Comparison of ENCODE assay signal across 13 cellular contexts in genomic region chr1:167083066-167083682, GRCh38. TPM values are rescaled to one million over a fixed set of nuclear protein-coding genes. Genes with fewer than 3 reads are reported as not detected.
A peak's percentile ranks its signal among the peaks of the same experiment; 100 is the strongest.
DNase-seq lines count a peak whose midpoint lies in the region; ATAC-seq, FAIRE-seq and TF ChIP-seq lines count a peak whose summit lies in the region.
"Had no signal": no experiment of that assay in that cellular context is flagged by ENCODE, and none has a peak within 500 bp of the region (broad histone marks: within the 10 kb centered on the region; RNA-seq: fewer than 3 reads in every experiment).

No MANE protein-coding gene starts in this region.

- no peaks in the 10 kb centered on the region for H3F3A ChIP-seq in SK-N-SH (replicated peaks; ENCODE audit: insufficient read depth)

- H3K4me2 ChIP-seq in SK-N-SH: no peak overlapping the region

- intact Hi-C loops in heart left ventricle (cut with DNase I): no loop called here

- no peaks in the 10 kb centered on the region for H3K9me2 ChIP-seq in SK-N-SH

- H3K4me3 ChIP-seq in SK-N-SH (ENCODE audit: low read depth in 2 of 2, low read length in 1 of 2) (no peak overlapping the region), heart left ventricle (no peak overlapping the region), small intestine (ENCODE audit: low read depth in 1 of 2, low read length in 2 of 2) (no peak overlapping the region)
- H3K4me3 ChIP-seq: prostate gland had no signal

- H3K79me2 ChIP-seq in SK-N-SH (ENCODE audit: insufficient read depth): no peaks in the 10 kb centered on the region

- no peaks in the 10 kb centered on the region; the same call in 1 of the 2 replicates for H3K27me3 ChIP-seq in SK-N-SH (ENCODE audit: insufficient read depth)
- H3K27me3 ChIP-seq in heart left ventricle: no peaks in the 10 kb centered on the region
- no peaks in the 10 kb centered on the region for H3K27me3 ChIP-seq in small intestine (ENCODE audit: control insufficient read depth in 2 of 2, insufficient read depth in 2 of 2, low read length in 2 of 2)

- no peak for TF ChIP-seq POLR2A in heart left ventricle (IDR thresholded peaks at IDR 0.05)

- DNase-seq in SK-N-SH (peak; percentile 55), NCI-H2171 treated with DMSO at 0.1 percent for 48 hours (lab: John Stamatoyannopoulos, UW) (peak; percentile 78), heart left ventricle (peak in 4 of 5 donors; percentile 47 to 63 (median 56)), small intestine (peak; percentile 84)
- DNase-seq: activated CD8-positive, alpha-beta T cell treated with anti-CD3 and anti-CD28 coated beads, Interleukin-2, amount 10 ng/mL, durations not matched to agents 7 days and 5 days; activated naive CD8-positive, alpha-beta T cell treated with anti-CD3 and anti-CD28 coated beads, Interleukin-2, amount 50 U/mL, for 24 hours had no signal

- H4K20me1 ChIP-seq in SK-N-SH (ENCODE audit: insufficient read depth): no peaks in the 10 kb centered on the region

- TF ChIP-seq RAD21 in SK-N-SH (IDR thresholded peaks at IDR 0.05; ENCODE audit: low read length): no peak

- CTCF ChIA-PET in SK-N-SH (lab: Yijun Ruan, JAX): interaction anchor here (1.1 to 2.0 kb wide), 5 partner anchors 9 to 457 kb away, joined by 3 to 7 read pairs (median 5); no protein-coding TSS in a partner anchor

- H3K36me3 ChIP-seq in SK-N-SH (replicated peaks in 1 of 2; ENCODE audit: control insufficient read depth in 1 of 2, insufficient read depth in 2 of 2, low read length in 1 of 2) (no peaks in the 10 kb centered on the region), heart left ventricle (no peaks in the 10 kb centered on the region), small intestine (ENCODE audit: control insufficient read depth in 2 of 2, insufficient read depth in 2 of 2, low read length in 2 of 2) (no peaks in the 10 kb centered on the region)
- H3K36me3 ChIP-seq: prostate gland, WERI-Rb-1 had no signal

- no peak overlapping the region for H3K27ac ChIP-seq in SK-N-SH (ENCODE audit: low read depth in 2 of 2, low read length in 1 of 2)
- H3K27ac ChIP-seq in heart left ventricle: peak overlapping the region in 6 of 12 donors; percentile 17 to 65 (median 48)
- peak overlapping the region; percentile 92 to 96 for H3K27ac ChIP-seq in small intestine (ENCODE audit: low read depth in 1 of 2, low read length in 1 of 2)
- H3K27ac ChIP-seq: prostate gland, WERI-Rb-1 had no signal

- H3K4me1 ChIP-seq in SK-N-SH (ENCODE audit: control insufficient read depth in 1 of 2, insufficient read depth in 2 of 2, low read depth in 1 of 2, low read length in 1 of 2) (peaks cover 0 to 11% of the 10 kb centered on the region in 2 experiments; a peak in 1 of 4 replicates), heart left ventricle (peaks cover 0 to 36% (median 11%) of the 10 kb centered on the region in 12 donors), small intestine (ENCODE audit: control insufficient read depth in 2 of 2, insufficient read depth in 1 of 2, low read depth in 1 of 2, low read length in 1 of 2) (peaks cover 0 to 11% of the 10 kb centered on the region in 2 donors)
- H3K4me1 ChIP-seq: prostate gland had no signal

- 23% methylated on average over 6 of the region's 6 CpGs for WGBS in SK-N-SH (ENCODE audit: low lambda C conversion rate)
- 12 to 18% (median 16%) methylated on average over 6 of the region's 6 CpGs for WGBS in heart left ventricle, 4 donors
- WGBS in small intestine, 3 donors: 12 to 33% (median 14%) methylated on average over 6 of the region's 6 CpGs

- no peak overlapping the region for H2AFZ ChIP-seq in SK-N-SH (ENCODE audit: low read depth)

- FAIRE-seq in small intestine (lab: Jason Lieb, UNC): no peak

- ATAC-seq in SK-N-SH treated with all-trans-retinoic acid at 6 μM for 48 hours (no peak), heart left ventricle (peak; percentile 62 to 75 (median 70)), HG03175 (IDR thresholded peaks at IDR 0.05; ENCODE audit: unreplicated experiment) (no peak), GM18519 (IDR thresholded peaks at IDR 0.05; ENCODE audit: low FRiP score, unreplicated experiment) (no peak), GM21529 (IDR thresholded peaks at IDR 0.05; ENCODE audit: unreplicated experiment) (no peak)
- ATAC-seq: activated CD8-positive, alpha-beta T cell treated with anti-CD3 and anti-CD28 coated beads, Interleukin-2, amount 10 ng/mL, durations not matched to agents 7 days and 5 days; activated naive CD8-positive, alpha-beta T cell treated with anti-CD3 and anti-CD28 coated beads, Interleukin-2, amount 50 U/mL, for 24 hours had no signal

- H3K9ac ChIP-seq in SK-N-SH: no peak overlapping the region

- TF ChIP-seq CTCF in SK-N-SH (IDR thresholded peaks at IDR 0.05) (no peak), heart left ventricle (IDR thresholded peaks at IDR 0.05) (no peak)

- POLR2A ChIA-PET in SK-N-SH (lab: Yijun Ruan, JAX): no interaction called here

- TF ChIP-seq EP300 in SK-N-SH (IDR thresholded peaks at IDR 0.05; ENCODE audit: borderline replicate concordance in 1 of 2, low read depth in 1 of 2, low read length in 1 of 2): no peak

- H3K9me3 ChIP-seq in SK-N-SH: no peaks in the 10 kb centered on the region
- H3K9me3 ChIP-seq in heart left ventricle: no peaks in the 10 kb centered on the region
- no peaks in the 10 kb centered on the region for H3K9me3 ChIP-seq in small intestine (ENCODE audit: control insufficient read depth, low read depth)
- H3K9me3 ChIP-seq: prostate gland had no signal

TF ChIP-seq in SK-N-SH, 30 proteins besides CTCF, POLR2A, EP300 and RAD21 (continues in another document):
- TF ChIP-seq USF2 (IDR thresholded peaks at IDR 0.05; ENCODE audit: borderline replicate concordance, low read depth, low read length) (no peak), SMC3 (IDR thresholded peaks at IDR 0.05; ENCODE audit: low read depth, low read length) (no peak), RXRA (IDR thresholded peaks at IDR 0.05; ENCODE audit: borderline replicate concordance, low read depth) (no peak), FOXM1 (IDR thresholded peaks at IDR 0.05; ENCODE audit: low read depth) (no peak), SIN3A (IDR thresholded peaks at IDR 0.05; ENCODE audit: borderline replicate concordance, low read depth, low read length) (no peak), USF1 (IDR thresholded peaks at IDR 0.05; ENCODE audit: borderline replicate concordance, low read depth) (no peak), NFIC (IDR thresholded peaks at IDR 0.05; ENCODE audit: borderline replicate concordance) (no peak)

TF ChIP-seq in SK-N-SH treated with all-trans-retinoic acid at 6 μM for 48 hours, 23 proteins besides CTCF, POLR2A, EP300 and RAD21:
- TF ChIP-seq CSRNP3 (CRISPR knock-in tag; IDR thresholded peaks at IDR 0.05) (no peak), CREB5 (CRISPR knock-in tag; IDR thresholded peaks at IDR 0.05; ENCODE audit: low read depth) (no peak), ZNF8 (CRISPR knock-in tag; IDR thresholded peaks at IDR 0.05) (no peak), RARB (CRISPR knock-in tag; IDR thresholded peaks at IDR 0.05) (no peak), ESRRG (CRISPR knock-in tag; IDR thresholded peaks at IDR 0.05) (no peak), ZC3H10 (CRISPR knock-in tag; IDR thresholded peaks at IDR 0.05) (no peak)

RNA-seq across cellular contexts. Expression of gene GPA33, which starts 7.0 kb away (rescaled TPM):
- polyA plus RNA-seq in SK-N-SH (2012; rRNA removed): not detected in 2 replicates
- polyA plus RNA-seq in SK-N-SH (2012; cell fraction: cytosol; rRNA removed): not detected in 2 replicates
- polyA plus RNA-seq in SK-N-SH (2012; cell fraction: nucleus; rRNA removed): not detected in 2 replicates
- 1 to 10 TPM in 5 of 9 donors, under 1 TPM in 3, not detected in 1; 0.50 to 3.6 (median 1.4) TPM for total RNA-seq in heart left ventricle
- under 1 TPM; 0.15 to 0.88 TPM for polyA plus RNA-seq in heart left ventricle
- polyA plus RNA-seq in small intestine: 100 to 1,000 TPM in 2 of 3 donors, 10 to 100 TPM in 1; 30.9 to 114 (median 111) TPM
- total RNA-seq: prostate gland had no signal

RNA-seq across cellular contexts. Expression of gene STYXL2, which starts 10.7 kb away (rescaled TPM):
- not detected in 2 replicates for polyA plus RNA-seq in SK-N-SH (2012; rRNA removed)
- not detected in 2 replicates for polyA plus RNA-seq in SK-N-SH (2012; cell fraction: cytosol; rRNA removed)
- polyA plus RNA-seq in SK-N-SH (2012; cell fraction: nucleus; rRNA removed): not detected in 2 replicates
- total RNA-seq in heart left ventricle: 100 to 1,000 TPM; 108 to 329 (median 163) TPM
- polyA plus RNA-seq in heart left ventricle: 10 to 100 TPM; 55.0 to 77.1 TPM
- under 1 TPM in 2 of 3 donors, not detected in 1; 0.07 to 0.27 TPM for polyA plus RNA-seq in small intestine
- total RNA-seq: activated CD8-positive, alpha-beta T cell treated with anti-CD3 and anti-CD28 coated beads, Interleukin-2, amount 10 ng/mL, durations not matched to agents 7 days and 5 days; activated T-helper 1 cell treated with anti-CD3 and anti-CD28 coated beads, Interleukin-12 subunit alpha, Interleukin-12 subunit beta, Interleukin-2, Interleukin-4 antibody, amounts not matched to agents 30 ng/mL and 10 ng/mL and 1 ng/mL, durations not matched to agents 14 hours and 24 hours and 36 hours had no signal

Comparison
In these comparisons a context has a peak if more than half of its experiments do, and no peak if none do; other contexts are left out.
1. H3K27ac ChIP-seq: peak in small intestine (2 of 2); none in SK-N-SH (0 of 2).
2. ATAC-seq: peak in heart left ventricle (4 of 4); none in SK-N-SH treated with all-trans-retinoic acid at 6 μM for 48 hours (single experiment), HG03175 (single experiment), GM18519 (single experiment) and GM21529 (single experiment).
3. RNA of gene GPA33, which starts 7.0 kb away (polyA plus RNA-seq): 30.9 to 114 TPM in small intestine; 0.15 to 0.88 TPM in heart left ventricle and not detected in SK-N-SH; every median in the first group is over 10 times any median in the second.
4. RNA of gene STYXL2, which starts 10.7 kb away (polyA plus RNA-seq): 55.0 to 77.1 TPM in heart left ventricle; 0.07 to 0.27 TPM in small intestine and not detected in SK-N-SH; every median in the first group is over 10 times any median in the second.
5. Peak in every context shown above with its lines, with median percentiles within 50 percentile points of each other: DNase-seq.